In the genomic region with DNA sequence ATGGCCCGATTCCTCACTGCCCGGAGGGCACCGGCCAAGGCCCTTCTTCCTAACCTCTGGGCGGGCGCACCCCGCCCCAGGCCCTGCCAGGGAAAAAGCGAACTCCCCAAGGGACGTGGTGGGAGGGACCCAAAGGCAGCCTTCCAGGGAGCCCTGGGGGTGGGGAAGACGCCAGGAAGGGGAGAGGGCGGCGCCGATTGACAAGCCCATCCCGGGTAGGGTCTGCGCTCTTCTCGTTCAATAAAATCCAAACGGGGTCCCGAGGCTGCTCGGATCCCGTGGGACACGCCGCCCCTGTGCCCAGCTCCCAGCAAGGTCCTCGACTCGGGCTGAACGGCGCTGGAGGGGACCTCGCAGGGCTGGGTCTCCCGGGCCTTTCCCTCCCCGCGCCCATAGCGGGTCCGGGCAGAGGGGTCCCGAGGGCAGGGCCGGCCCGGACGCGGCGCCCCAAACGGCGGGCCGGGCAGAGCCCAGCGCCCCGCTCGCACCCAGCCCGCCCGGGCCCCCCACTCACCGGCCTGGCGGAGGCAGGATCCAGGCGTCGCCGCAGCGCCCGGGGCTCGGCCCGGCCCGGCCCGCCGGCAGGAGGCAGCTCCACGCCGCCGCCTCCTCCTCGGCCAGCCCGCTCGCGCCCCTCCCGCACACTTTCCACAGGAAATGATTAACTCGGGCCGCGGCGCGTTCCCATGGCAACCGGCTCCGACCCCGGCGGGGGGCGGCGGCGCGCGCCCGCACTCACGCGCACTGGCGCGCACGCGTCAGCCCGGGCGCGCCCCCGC, we compare ENCODE assay signal across 1 cellular context.
TF ChIP-seq lines count a peak whose summit lies in the region.

A gene with protein sequence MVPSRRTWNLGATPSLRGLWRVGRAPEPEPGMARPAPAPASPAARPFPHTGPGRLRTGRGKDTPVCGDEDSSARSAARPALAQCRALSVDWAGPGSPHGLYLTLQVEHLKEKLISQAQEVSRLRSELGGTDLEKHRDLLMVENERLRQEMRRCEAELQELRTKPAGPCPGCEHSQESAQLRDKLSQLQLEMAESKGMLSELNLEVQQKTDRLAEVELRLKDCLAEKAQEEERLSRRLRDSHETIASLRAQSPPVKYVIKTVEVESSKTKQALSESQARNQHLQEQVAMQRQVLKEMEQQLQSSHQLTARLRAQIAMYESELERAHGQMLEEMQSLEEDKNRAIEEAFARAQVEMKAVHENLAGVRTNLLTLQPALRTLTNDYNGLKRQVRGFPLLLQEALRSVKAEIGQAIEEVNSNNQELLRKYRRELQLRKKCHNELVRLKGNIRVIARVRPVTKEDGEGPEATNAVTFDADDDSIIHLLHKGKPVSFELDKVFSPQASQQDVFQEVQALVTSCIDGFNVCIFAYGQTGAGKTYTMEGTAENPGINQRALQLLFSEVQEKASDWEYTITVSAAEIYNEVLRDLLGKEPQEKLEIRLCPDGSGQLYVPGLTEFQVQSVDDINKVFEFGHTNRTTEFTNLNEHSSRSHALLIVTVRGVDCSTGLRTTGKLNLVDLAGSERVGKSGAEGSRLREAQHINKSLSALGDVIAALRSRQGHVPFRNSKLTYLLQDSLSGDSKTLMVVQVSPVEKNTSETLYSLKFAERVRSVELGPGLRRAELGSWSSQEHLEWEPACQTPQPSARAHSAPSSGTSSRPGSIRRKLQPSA (minus strand): TSS at position 636 of the 779 bp plus-strand sequence. CDS start 4,248 bp downstream, outside the sequence.

TF ChIP-seq in K562, 482 proteins besides CTCF, POLR2A, EP300 and RAD21 (continued from another document):
- TF ChIP-seq, protein P1, sequence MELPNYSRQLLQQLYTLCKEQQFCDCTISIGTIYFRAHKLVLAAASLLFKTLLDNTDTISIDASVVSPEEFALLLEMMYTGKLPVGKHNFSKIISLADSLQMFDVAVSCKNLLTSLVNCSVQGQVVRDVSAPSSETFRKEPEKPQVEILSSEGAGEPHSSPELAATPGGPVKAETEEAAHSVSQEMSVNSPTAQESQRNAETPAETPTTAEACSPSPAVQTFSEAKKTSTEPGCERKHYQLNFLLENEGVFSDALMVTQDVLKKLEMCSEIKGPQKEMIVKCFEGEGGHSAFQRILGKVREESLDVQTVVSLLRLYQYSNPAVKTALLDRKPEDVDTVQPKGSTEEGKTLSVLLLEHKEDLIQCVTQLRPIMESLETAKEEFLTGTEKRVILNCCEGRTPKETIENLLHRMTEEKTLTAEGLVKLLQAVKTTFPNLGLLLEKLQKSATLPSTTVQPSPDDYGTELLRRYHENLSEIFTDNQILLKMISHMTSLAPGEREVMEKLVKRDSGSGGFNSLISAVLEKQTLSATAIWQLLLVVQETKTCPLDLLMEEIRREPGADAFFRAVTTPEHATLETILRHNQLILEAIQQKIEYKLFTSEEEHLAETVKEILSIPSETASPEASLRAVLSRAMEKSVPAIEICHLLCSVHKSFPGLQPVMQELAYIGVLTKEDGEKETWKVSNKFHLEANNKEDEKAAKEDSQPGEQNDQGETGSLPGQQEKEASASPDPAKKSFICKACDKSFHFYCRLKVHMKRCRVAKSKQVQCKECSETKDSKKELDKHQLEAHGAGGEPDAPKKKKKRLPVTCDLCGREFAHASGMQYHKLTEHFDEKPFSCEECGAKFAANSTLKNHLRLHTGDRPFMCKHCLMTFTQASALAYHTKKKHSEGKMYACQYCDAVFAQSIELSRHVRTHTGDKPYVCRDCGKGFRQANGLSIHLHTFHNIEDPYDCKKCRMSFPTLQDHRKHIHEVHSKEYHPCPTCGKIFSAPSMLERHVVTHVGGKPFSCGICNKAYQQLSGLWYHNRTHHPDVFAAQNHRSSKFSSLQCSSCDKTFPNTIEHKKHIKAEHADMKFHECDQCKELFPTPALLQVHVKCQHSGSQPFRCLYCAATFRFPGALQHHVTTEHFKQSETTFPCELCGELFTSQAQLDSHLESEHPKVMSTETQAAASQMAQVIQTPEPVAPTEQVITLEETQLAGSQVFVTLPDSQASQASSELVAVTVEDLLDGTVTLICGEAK (IDR thresholded peaks at IDR 0.05) = peak; percentile 32; the same call in 1 of the 2 replicates
- TF ChIP-seq, protein P1 (CRISPR knock-in tag; IDR thresholded peaks at IDR 0.05) = no peak
- TF ChIP-seq ATF7 (IDR thresholded peaks at IDR 0.05) (peak; percentile 39; the same call in 1 of the 2 replicates), SMAD2 (IDR thresholded peaks at IDR 0.05; ENCODE audit: low read depth, low read length) (no peak), MAZ (CRISPR knock-in tag; conservative IDR thresholded peaks at IDR 0.05 in 1 of 2, IDR thresholded peaks at IDR 0.05 in 1 of 2) (peak in 1 of 2 experiments; percentile 87; a peak in 3 of 4 replicates), JUNB (CRISPR knock-in tag; conservative IDR thresholded peaks at IDR 0.05) (no peak), MECOM (CRISPR knock-in tag; IDR thresholded peaks at IDR 0.05) (0 out of 2 replicates have a peak, but pooled peaks have one; percentile 62), TARDBP (IDR thresholded peaks at IDR 0.05) (peak; percentile 44), NONO (IDR thresholded peaks at IDR 0.05; ENCODE audit: low read depth in 2 of 2, low read length in 1 of 2) (0 out of 4 replicates have a peak, but pooled peaks of 1 of the 2 experiments have one; percentile 8)
